In genomic region chr2:208373460-208374089, GRCh38 we compare ENCODE assay signal across 8 cellular contexts. TPM values are rescaled to one million over a fixed set of nuclear protein-coding genes. Genes with fewer than 3 reads are reported as not detected.
DNase-seq lines count a peak whose midpoint lies in the region; ATAC-seq, FAIRE-seq and TF ChIP-seq lines count a peak whose summit lies in the region.

No MANE protein-coding gene starts in this region.

- in situ Hi-C loops in T47D (cut with HindIII; ENCODE audit: low pct_unique_long_range_greater_than_20kb, low sequenced_read_pairs): no loop called here

- FAIRE-seq in GM12891 (lab: Jason Lieb, UNC): peak; percentile 80

- POLR2A ChIA-PET in BJ (lab: Charles Lee): no interaction called here

- no peak overlapping the region for H3K4me3 ChIP-seq in BJ (ENCODE audit: low read depth, low read length)
- no peak overlapping the region for H3K4me3 ChIP-seq in upper lobe of left lung

- no peaks in the 10 kb centered on the region for H3K4me1 ChIP-seq in upper lobe of left lung

- no peak for TF ChIP-seq EP300 in upper lobe of left lung (IDR thresholded peaks at IDR 0.05)

- H3K27ac ChIP-seq in upper lobe of left lung: no peak overlapping the region

- no peaks in the 10 kb centered on the region for H3K9me3 ChIP-seq in upper lobe of left lung

- TF ChIP-seq CTCF in BJ (IDR thresholded peaks at IDR 0.05; ENCODE audit: insufficient read depth, low read depth, low read length) (peak; percentile 84), upper lobe of left lung (IDR thresholded peaks at IDR 0.05) (peak; percentile 51 to 86 (median 68))

- TF ChIP-seq POLR2A in GM12891 (IDR thresholded peaks at IDR 0.05; ENCODE audit: low read depth, low read length): no peak
- TF ChIP-seq POLR2A in upper lobe of left lung (IDR thresholded peaks at IDR 0.05): no peak

- H3K36me3 ChIP-seq in BJ (ENCODE audit: control insufficient read depth, insufficient read depth, low read length): no peaks in the 10 kb centered on the region
- H3K36me3 ChIP-seq in upper lobe of left lung: no peaks in the 10 kb centered on the region

- H3K27me3 ChIP-seq in BJ (ENCODE audit: control insufficient read depth, insufficient read depth, low read length) (peaks cover 4% of the 10 kb centered on the region; the same call in 1 of the 2 replicates), upper lobe of left lung (no peaks in the 10 kb centered on the region)

- CTCF ChIA-PET in BJ (lab: Yijun Ruan, JAX): interaction anchor here (0.9 to 2.7 kb wide), 4 partner anchors 9 to 21 kb away, joined by 3 to 16 read pairs (median 4); no protein-coding TSS in a partner anchor

- no peak for DNase-seq in BJ (ENCODE audit: low read depth)
- peak; percentile 29 for DNase-seq in GM12891 (ENCODE audit: insufficient read length, low spot score)
- peak; percentile 81 for DNase-seq in NCI-H82 (lab: John Stamatoyannopoulos, UW)
- peak; percentile 48 to 58 for DNase-seq in T47D (ENCODE audit: low read depth in 1 of 2, low spot score in 1 of 2)
- DNase-seq in left kidney (ENCODE audit: low read depth, low spot score): peak; percentile 70
- DNase-seq in upper lobe of left lung: no peak

- 47 to 50% methylated on average over 2 of the region's 2 CpGs for WGBS in upper lobe of left lung, 2 donors

- peak; percentile 58 for ATAC-seq in HG03432 (IDR thresholded peaks at IDR 0.05; ENCODE audit: unreplicated experiment)
- ATAC-seq in upper lobe of left lung (ENCODE audit: low FRiP score in 2 of 2): peak; percentile 69 to 75
- no peak for ATAC-seq in GM18517 (IDR thresholded peaks at IDR 0.05; ENCODE audit: unreplicated experiment)

TF ChIP-seq in GM12891, 5 proteins besides CTCF, POLR2A, EP300 and RAD21:
- TF ChIP-seq POLR2AphosphoS5 (IDR thresholded peaks at IDR 0.05; ENCODE audit: low read depth, low read length): no peak
- TF ChIP-seq TAF1 (IDR thresholded peaks at IDR 0.05; ENCODE audit: low read depth, low read length): no peak
- TF ChIP-seq PAX5 (IDR thresholded peaks at IDR 0.05; ENCODE audit: insufficient read depth, low read length, severe bottlenecking): no peak
- TF ChIP-seq POU2F2 (IDR thresholded peaks at IDR 0.05; ENCODE audit: low read depth, low read length): no peak
- no peak for TF ChIP-seq SPI1 (IDR thresholded peaks at IDR 0.05; ENCODE audit: low read depth, low read length)

RNA-seq across cellular contexts. Expression of gene PTH2R, which starts 33.0 kb away (rescaled TPM):
- polyA plus RNA-seq in BJ (2011; rRNA removed): not detected in 2 replicates
- polyA minus RNA-seq in BJ (2011; rRNA and poly(A)+ RNA removed): not detected in 2 replicates
- polyA plus RNA-seq in GM12891 (2012; ENCODE audit: low read depth, missing spikeins): not detected
- total RNA-seq in upper lobe of left lung: 1 to 10 TPM in 1 of 6 donors, under 1 TPM in 3, not detected in 2; 0.30 to 2.1 (median 0.40) TPM

Comparison
In these comparisons a context has a peak if more than half of its experiments do, and no peak if none do; other contexts are left out.
1. DNase-seq: peak in GM12891 (single experiment), NCI-H82 (single experiment), T47D (2 of 2) and left kidney (single experiment); none in BJ (single experiment) and upper lobe of left lung (0 of 2).